ENCODE assay signal across 24 cellular contexts in genomic region chr20:60490184-60490583, GRCh38.
"Had no signal": no experiment of that assay in that cellular context is flagged by ENCODE, and none has a peak within 500 bp of the region (broad histone marks: within the 10 kb centered on the region; RNA-seq: fewer than 3 reads in every experiment).

No MANE protein-coding gene starts in this region.

- H3K4me3 Mint-ChIP-seq: memory B cell; naive thymus-derived CD4-positive, alpha-beta T cell had no signal

- H3K9me3 ChIP-seq: esophagus muscularis mucosa, gastroesophageal sphincter, heart right ventricle, left lung had no signal

- H3K27ac Mint-ChIP-seq: memory B cell; naive thymus-derived CD4-positive, alpha-beta T cell had no signal

- FAIRE-seq: colon, endothelial cell of umbilical vein, frontal cortex, islet of Langerhans, keratinocyte had no signal

- H3K4me1 ChIP-seq: gastroesophageal sphincter, left lung had no signal

- H3K4me3 ChIP-seq: coronary artery, dorsolateral prefrontal cortex, esophagus muscularis mucosa, gastroesophageal sphincter, heart right ventricle, left lung, lung had no signal

- H3K27ac ChIP-seq: coronary artery, dorsolateral prefrontal cortex, esophagus muscularis mucosa, foreskin keratinocyte, gastroesophageal sphincter, heart right ventricle, left lung had no signal

- DNase-seq: dermis blood vessel endothelial cell; dorsolateral prefrontal cortex; effector CD4-positive, alpha-beta T cell; effector memory CD4-positive, alpha-beta T cell; foreskin keratinocyte; head of caudate nucleus; heart right ventricle; hippocampal formation; left cardiac atrium; left lung; mammary epithelial cell; mesendoderm; midbrain; naive thymus-derived CD4-positive, alpha-beta T cell had no signal

- H3K36me3 ChIP-seq: esophagus muscularis mucosa, gastroesophageal sphincter, heart right ventricle, left lung had no signal

- ATAC-seq: foreskin keratinocyte; gastroesophageal sphincter; left cardiac atrium; naive thymus-derived CD4-positive, alpha-beta T cell had no signal

- H3K4me1 Mint-ChIP-seq: memory B cell; naive thymus-derived CD4-positive, alpha-beta T cell had no signal

- H3K27me3 ChIP-seq: foreskin keratinocyte, left lung had no signal

- H3K36me3 Mint-ChIP-seq: memory B cell; naive thymus-derived CD4-positive, alpha-beta T cell had no signal
